In the genomic region with DNA sequence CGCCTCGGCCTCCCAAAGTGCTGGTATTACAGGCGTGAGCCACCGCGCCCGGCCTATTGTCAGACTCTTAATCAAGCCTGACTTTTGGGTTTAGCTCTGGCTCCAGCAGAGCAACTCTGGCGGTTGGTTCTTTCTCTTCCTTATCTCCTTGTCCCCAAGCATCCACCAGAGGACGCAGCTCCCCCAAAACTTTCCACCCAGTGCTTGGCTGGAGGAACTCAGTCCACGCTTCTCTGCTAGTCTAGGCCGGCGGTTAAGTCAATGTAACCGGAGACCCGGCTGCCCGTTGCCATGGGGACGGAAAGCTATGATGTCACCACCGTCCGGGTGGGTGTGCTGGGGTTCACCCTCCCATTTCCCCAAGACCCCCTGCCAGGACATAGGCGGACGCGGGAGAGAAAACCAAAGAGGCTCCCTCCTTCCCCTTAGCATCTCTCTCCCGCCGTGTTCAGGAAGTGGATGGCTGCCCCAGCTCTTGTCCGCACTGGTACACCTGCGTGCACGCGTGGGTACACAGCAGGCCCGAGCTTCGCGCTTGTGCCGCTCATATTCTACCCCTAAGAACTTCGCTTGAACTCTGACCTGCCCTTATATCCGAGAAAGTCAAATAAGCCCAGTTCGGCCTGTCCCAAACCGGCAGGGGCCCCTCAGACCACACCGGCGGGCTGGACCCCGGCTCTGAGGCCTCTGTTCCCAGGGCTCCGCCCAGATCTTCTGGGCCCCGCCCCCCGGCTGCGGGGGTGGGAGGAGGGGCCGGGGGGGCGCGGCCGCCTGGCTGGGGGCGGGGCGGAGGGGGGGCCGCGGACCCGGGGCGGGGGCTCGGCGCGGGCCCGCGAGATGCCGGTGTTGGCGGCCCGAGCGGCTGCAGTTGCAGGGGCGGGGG, we compare ENCODE assay signal across 1 cellular context.
A peak's percentile ranks its signal among the peaks of the same experiment; 100 is the strongest.
TF ChIP-seq lines count a peak whose summit lies in the region.

A gene with protein sequence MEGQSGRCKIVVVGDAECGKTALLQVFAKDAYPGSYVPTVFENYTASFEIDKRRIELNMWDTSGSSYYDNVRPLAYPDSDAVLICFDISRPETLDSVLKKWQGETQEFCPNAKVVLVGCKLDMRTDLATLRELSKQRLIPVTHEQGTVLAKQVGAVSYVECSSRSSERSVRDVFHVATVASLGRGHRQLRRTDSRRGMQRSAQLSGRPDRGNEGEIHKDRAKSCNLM (plus strand): TSS at position 825 of the 883 bp plus-strand sequence. CDS start 117 bp downstream, outside the sequence.

TF ChIP-seq in HepG2, 621 proteins besides CTCF, POLR2A, EP300 and RAD21 (continued from another document and continues in another):
- TF ChIP-seq, protein P1, sequence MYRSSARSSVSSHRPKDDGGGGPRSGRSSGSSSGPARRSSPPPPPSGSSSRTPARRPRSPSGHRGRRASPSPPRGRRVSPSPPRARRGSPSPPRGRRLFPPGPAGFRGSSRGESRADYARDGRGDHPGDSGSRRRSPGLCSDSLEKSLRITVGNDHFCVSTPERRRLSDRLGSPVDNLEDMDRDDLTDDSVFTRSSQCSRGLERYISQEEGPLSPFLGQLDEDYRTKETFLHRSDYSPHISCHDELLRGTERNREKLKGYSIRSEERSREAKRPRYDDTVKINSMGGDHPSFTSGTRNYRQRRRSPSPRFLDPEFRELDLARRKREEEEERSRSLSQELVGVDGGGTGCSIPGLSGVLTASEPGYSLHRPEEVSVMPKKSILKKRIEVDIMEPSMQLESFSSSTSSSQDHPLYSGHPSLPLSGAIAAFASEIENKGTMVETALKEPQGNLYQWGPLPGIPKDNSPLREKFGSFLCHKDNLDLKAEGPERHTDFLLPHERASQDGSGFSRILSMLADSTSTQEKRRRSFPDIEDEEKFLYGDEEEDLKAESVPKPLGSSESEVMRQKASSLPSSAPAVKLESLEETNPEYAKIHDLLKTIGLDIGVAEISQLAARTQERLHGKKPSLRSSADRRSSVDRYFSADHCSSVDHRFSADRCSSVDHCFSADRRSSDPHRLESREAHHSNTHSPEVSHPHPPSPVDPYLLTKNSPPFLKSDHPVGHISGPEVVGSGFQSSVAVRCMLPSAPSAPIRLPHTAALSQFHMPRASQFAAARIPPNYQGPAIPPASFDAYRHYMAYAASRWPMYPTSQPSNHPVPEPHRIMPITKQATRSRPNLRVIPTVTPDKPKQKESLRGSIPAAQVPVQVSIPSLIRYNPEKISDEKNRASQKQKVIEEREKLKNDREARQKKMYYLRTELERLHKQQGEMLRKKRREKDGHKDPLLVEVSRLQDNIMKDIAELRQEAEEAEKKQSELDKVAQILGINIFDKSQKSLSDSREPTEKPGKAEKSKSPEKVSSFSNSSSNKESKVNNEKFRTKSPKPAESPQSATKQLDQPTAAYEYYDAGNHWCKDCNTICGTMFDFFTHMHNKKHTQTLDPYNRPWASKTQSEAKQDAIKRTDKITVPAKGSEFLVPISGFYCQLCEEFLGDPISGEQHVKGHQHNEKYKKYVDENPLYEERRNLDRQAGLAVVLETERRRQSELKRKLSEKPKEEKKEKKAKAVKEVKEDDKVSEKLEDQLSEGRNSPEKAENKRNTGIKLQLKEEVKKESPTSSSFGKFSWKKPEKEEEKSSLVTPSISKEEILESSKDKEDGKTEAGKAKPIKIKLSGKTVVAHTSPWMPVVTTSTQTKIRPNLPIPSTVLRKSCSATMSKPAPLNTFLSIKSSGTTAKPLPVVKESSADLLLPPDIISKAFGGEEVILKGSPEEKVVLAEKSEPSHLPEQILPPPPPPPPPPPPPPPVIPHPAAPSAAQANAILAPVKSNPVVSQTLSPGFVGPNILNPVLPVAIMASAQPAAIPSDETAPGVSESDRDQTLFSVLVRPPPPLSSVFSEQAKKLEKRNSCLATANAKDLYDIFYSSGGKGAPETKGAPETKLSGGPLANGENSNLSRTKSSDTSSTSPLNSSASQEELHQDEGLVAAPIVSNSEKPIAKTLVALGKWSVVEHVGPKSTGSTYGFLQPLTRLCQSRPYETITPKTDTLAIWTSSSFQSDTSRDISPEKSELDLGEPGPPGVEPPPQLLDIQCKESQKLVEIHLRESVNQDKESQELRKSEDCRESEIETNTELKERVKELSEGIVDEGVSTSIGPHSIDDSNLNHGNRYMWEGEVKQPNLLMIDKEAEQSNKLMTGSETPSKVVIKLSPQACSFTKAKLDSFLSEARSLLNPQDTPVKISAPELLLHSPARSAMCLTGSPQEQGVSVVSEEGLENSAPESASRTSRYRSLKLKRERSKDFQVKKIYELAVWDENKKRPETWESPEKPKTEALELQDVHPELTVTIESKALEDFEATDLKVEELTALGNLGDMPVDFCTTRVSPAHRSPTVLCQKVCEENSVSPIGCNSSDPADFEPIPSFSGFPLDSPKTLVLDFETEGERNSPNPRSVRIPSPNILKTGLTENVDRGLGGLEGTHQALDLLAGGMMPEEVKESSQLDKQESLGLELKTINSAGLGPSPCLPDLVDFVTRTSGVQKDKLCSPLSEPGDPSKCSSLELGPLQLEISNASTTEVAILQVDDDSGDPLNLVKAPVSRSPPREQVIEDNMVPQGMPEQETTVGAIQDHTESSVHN (CRISPR knock-in tag; IDR thresholded peaks at IDR 0.05) = no peak
- TF ChIP-seq GATA4 (IDR thresholded peaks at IDR 0.05; ENCODE audit: borderline replicate concordance, low read depth) = no peak
- TF ChIP-seq, protein P2, sequence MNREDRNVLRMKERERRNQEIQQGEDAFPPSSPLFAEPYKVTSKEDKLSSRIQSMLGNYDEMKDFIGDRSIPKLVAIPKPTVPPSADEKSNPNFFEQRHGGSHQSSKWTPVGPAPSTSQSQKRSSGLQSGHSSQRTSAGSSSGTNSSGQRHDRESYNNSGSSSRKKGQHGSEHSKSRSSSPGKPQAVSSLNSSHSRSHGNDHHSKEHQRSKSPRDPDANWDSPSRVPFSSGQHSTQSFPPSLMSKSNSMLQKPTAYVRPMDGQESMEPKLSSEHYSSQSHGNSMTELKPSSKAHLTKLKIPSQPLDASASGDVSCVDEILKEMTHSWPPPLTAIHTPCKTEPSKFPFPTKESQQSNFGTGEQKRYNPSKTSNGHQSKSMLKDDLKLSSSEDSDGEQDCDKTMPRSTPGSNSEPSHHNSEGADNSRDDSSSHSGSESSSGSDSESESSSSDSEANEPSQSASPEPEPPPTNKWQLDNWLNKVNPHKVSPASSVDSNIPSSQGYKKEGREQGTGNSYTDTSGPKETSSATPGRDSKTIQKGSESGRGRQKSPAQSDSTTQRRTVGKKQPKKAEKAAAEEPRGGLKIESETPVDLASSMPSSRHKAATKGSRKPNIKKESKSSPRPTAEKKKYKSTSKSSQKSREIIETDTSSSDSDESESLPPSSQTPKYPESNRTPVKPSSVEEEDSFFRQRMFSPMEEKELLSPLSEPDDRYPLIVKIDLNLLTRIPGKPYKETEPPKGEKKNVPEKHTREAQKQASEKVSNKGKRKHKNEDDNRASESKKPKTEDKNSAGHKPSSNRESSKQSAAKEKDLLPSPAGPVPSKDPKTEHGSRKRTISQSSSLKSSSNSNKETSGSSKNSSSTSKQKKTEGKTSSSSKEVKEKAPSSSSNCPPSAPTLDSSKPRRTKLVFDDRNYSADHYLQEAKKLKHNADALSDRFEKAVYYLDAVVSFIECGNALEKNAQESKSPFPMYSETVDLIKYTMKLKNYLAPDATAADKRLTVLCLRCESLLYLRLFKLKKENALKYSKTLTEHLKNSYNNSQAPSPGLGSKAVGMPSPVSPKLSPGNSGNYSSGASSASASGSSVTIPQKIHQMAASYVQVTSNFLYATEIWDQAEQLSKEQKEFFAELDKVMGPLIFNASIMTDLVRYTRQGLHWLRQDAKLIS (CRISPR knock-in tag; IDR thresholded peaks at IDR 0.05) = 0 out of 2 replicates have a peak, but pooled peaks have one; percentile 54
- no peak for TF ChIP-seq CENPT (CRISPR knock-in tag; IDR thresholded peaks at IDR 0.05; ENCODE audit: low read depth)
- TF ChIP-seq, protein P3, sequence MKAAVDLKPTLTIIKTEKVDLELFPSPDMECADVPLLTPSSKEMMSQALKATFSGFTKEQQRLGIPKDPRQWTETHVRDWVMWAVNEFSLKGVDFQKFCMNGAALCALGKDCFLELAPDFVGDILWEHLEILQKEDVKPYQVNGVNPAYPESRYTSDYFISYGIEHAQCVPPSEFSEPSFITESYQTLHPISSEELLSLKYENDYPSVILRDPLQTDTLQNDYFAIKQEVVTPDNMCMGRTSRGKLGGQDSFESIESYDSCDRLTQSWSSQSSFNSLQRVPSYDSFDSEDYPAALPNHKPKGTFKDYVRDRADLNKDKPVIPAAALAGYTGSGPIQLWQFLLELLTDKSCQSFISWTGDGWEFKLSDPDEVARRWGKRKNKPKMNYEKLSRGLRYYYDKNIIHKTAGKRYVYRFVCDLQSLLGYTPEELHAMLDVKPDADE (CRISPR knock-in tag; IDR thresholded peaks at IDR 0.05) = no peak
- TF ChIP-seq ZNF557 (CRISPR knock-in tag; IDR thresholded peaks at IDR 0.05) = no peak
- no peak for TF ChIP-seq NFIC (IDR thresholded peaks at IDR 0.05; ENCODE audit: low read length)
- TF ChIP-seq ZFP36L2 (CRISPR knock-in tag; IDR thresholded peaks at IDR 0.05) = no peak
- TF ChIP-seq, protein P4, sequence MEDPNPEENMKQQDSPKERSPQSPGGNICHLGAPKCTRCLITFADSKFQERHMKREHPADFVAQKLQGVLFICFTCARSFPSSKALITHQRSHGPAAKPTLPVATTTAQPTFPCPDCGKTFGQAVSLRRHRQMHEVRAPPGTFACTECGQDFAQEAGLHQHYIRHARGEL (CRISPR knock-in tag; IDR thresholded peaks at IDR 0.05) = 0 out of 2 replicates have a peak, but pooled peaks have one; percentile 23
- TF ChIP-seq FOXJ3 (CRISPR knock-in tag; IDR thresholded peaks at IDR 0.05; ENCODE audit: borderline replicate concordance) = peak; percentile 42; the same call in 1 of the 2 replicates
- TF ChIP-seq, protein P5, sequence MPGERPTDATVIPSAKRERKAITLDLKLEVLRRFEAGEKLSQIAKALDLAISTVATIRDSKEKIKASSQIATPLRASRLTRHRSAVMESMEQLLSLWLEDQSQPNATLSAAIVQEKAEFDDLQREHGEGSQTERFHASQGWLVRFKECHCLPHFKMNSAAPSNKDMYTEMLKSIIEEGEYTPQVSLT (CRISPR knock-in tag; IDR thresholded peaks at IDR 0.05; ENCODE audit: borderline replicate concordance, low read depth) = no peak
- no peak for TF ChIP-seq SKI (IDR thresholded peaks at IDR 0.05; ENCODE audit: partially characterized antibody)
- peak; percentile 56; the same call in 1 of the 2 replicates for TF ChIP-seq ATF7-NPFF (CRISPR knock-in tag; IDR thresholded peaks at IDR 0.05; ENCODE audit: low read depth)
- no peak for TF ChIP-seq BRCA1 (CRISPR knock-in tag; IDR thresholded peaks at IDR 0.05)
- TF ChIP-seq ZNF232 (CRISPR knock-in tag; IDR thresholded peaks at IDR 0.05; ENCODE audit: borderline replicate concordance) = no peak
- TF ChIP-seq U2AF2 (IDR thresholded peaks at IDR 0.05; ENCODE audit: low read depth, low read length) = peak; percentile 95
- no peak for TF ChIP-seq ZNF234 (CRISPR knock-in tag; conservative IDR thresholded peaks at IDR 0.05)
- TF ChIP-seq HOXA7 (CRISPR knock-in tag; IDR thresholded peaks at IDR 0.05) = no peak
- no peak; the same call in 1 of the 2 replicates for TF ChIP-seq KLF15 (CRISPR knock-in tag; IDR thresholded peaks at IDR 0.05; ENCODE audit: borderline replicate concordance)
- TF ChIP-seq, protein P6, sequence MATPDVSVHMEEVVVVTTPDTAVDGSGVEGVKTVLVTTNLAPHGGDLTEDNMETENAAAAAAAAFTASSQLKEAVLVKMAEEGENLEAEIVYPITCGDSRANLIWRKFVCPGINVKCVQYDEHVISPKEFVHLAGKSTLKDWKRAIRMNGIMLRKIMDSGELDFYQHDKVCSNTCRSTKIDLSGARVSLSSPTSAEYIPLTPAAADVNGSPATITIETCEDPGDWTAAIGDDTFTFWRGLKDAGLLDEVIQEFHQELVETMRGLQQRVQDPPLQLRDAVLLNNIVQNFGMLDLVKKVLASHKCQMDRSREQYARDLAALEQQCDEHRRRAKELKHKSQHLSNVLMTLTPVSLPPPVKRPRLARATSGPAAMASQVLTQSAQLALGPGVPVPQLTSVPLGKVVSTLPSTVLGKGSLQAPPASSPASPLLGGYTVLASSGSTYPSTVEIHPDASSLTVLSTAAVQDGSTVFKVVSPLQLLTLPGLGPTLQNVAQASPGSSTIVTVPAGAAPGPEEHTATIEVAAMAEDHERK (CRISPR knock-in tag; IDR thresholded peaks at IDR 0.05; ENCODE audit: low read depth) = no peak
- TF ChIP-seq, protein P7, sequence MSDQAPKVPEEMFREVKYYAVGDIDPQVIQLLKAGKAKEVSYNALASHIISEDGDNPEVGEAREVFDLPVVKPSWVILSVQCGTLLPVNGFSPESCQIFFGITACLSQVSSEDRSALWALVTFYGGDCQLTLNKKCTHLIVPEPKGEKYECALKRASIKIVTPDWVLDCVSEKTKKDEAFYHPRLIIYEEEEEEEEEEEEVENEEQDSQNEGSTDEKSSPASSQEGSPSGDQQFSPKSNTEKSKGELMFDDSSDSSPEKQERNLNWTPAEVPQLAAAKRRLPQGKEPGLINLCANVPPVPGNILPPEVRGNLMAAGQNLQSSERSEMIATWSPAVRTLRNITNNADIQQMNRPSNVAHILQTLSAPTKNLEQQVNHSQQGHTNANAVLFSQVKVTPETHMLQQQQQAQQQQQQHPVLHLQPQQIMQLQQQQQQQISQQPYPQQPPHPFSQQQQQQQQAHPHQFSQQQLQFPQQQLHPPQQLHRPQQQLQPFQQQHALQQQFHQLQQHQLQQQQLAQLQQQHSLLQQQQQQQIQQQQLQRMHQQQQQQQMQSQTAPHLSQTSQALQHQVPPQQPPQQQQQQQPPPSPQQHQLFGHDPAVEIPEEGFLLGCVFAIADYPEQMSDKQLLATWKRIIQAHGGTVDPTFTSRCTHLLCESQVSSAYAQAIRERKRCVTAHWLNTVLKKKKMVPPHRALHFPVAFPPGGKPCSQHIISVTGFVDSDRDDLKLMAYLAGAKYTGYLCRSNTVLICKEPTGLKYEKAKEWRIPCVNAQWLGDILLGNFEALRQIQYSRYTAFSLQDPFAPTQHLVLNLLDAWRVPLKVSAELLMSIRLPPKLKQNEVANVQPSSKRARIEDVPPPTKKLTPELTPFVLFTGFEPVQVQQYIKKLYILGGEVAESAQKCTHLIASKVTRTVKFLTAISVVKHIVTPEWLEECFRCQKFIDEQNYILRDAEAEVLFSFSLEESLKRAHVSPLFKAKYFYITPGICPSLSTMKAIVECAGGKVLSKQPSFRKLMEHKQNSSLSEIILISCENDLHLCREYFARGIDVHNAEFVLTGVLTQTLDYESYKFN (CRISPR knock-in tag; conservative IDR thresholded peaks at IDR 0.05) = peak; percentile 46
- TF ChIP-seq HNRNPUL1 (IDR thresholded peaks at IDR 0.05; ENCODE audit: low read depth, low read length) = no peak
- TF ChIP-seq ZNF317 (CRISPR knock-in tag; IDR thresholded peaks at IDR 0.05) = no peak
- peak; percentile 91; the same call in 1 of the 2 replicates for TF ChIP-seq ZNF83 (CRISPR knock-in tag; IDR thresholded peaks at IDR 0.05; ENCODE audit: borderline replicate concordance)
- no peak for TF ChIP-seq GPN1 (CRISPR knock-in tag; IDR thresholded peaks at IDR 0.05; ENCODE audit: borderline replicate concordance)
- TF ChIP-seq, protein P8, sequence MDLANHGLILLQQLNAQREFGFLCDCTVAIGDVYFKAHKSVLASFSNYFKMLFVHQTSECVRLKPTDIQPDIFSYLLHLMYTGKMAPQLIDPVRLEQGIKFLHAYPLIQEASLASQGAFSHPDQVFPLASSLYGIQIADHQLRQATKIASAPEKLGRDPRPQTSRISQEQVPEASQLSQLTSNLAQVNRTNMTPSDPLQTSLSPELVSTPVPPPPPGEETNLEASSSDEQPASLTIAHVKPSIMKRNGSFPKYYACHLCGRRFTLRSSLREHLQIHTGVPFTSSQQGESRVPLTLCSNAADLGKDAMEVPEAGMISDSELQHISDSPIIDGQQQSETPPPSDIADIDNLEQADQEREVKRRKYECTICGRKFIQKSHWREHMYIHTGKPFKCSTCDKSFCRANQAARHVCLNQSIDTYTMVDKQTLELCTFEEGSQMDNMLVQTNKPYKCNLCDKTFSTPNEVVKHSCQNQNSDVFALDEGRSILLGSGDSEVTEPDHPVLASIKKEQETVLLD (CRISPR knock-in tag; IDR thresholded peaks at IDR 0.05; ENCODE audit: low read depth) = no peak
